ENCODE assay signal across 8 cellular contexts in the genomic region with DNA sequence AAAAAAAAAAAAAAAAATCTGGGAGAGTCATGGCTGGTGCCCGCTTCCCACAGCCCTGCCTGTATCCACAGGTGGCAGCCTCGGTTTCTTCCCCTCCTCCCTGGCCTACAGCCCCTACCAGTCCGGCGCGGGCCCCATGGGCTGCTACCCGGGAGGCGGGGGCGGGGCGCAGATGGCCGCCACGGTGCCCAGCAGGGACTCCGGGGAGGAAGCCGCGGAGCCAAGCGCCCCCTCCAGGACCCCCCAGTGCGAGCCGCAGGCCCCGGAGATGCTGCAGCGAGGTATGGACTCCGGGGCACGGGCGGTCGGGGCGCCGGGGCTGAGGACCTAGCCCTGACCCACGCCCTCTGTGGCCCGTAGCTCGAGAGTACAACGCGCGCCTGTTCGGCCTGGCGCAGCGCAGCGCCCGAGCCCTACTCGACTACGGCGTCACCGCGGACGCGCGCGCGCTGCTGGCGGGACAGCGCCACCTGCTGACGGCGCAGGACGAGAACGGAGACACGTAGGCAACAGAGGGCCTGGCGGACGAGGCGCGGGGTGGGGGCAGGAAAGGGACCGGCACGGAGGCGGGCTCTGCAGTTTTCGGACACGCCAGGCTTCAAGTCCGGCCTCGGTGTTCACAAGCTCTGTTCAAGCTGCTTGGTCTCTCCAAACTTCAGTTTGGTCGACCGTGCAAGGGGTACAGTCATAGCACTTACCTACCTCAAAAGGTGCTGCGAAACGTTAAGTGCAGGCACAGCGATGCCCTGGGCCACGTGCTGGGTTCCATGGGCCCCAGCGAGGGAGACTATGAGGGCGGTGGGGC. TPM values are rescaled to one million over a fixed set of nuclear protein-coding genes. Genes with fewer than 3 reads are reported as not detected.
DNase-seq lines count a peak whose midpoint lies in the region; ATAC-seq and TF ChIP-seq lines count a peak whose summit lies in the region.

No MANE protein-coding gene starts in this region.

- H3F3A ChIP-seq in neural progenitor cell (ENCODE audit: low read depth): peaks cover 8% of the 10 kb centered on the region

- H3K4me2 ChIP-seq in KMS-11: peak overlapping the region; percentile 52
- peak overlapping the region; percentile 87 for H3K4me2 ChIP-seq in neural progenitor cell

- peaks cover 9% of the 10 kb centered on the region for H3K27me3 Mint-ChIP-seq in neural progenitor cell (ENCODE audit: insufficient read depth, low read depth)

- no peaks in the 10 kb centered on the region for H4K20me1 ChIP-seq in KMS-11 (ENCODE audit: insufficient read depth)
- H4K20me1 ChIP-seq in neural progenitor cell (ENCODE audit: low read depth): peaks cover 3% of the 10 kb centered on the region

- H3K36me3 ChIP-seq in KMS-11 (ENCODE audit: insufficient read depth) (peaks cover 3% of the 10 kb centered on the region; the same call in 1 of the 2 replicates), RWPE2 (ENCODE audit: low read depth) (peaks cover 27% of the 10 kb centered on the region), neural progenitor cell (no peaks in the 10 kb centered on the region), stomach smooth muscle (ENCODE audit: control insufficient read depth in 2 of 2, insufficient read depth in 2 of 2, low read length in 2 of 2) (peaks cover 34 to 41% of the 10 kb centered on the region in 2 donors)

- TF ChIP-seq CTCF in KMS-11 (conservative IDR thresholded peaks at IDR 0.05; ENCODE audit: low read depth, low read length) (peak; percentile 83), RWPE2 (IDR thresholded peaks at IDR 0.05; ENCODE audit: poor library complexity, severe bottlenecking) (peak; percentile 98), foreskin fibroblast (IDR thresholded peaks at IDR 0.05; ENCODE audit: low read depth, low read length) (peak; percentile 84), neural progenitor cell (IDR thresholded peaks at IDR 0.05) (peak; percentile 91)

- peak overlapping the region; percentile 82 for H3K4me3 Mint-ChIP-seq in neural progenitor cell

- peak overlapping the region; percentile 25; the same call in 1 of the 2 replicates for H3K9ac ChIP-seq in KMS-11
- H3K9ac ChIP-seq in neural progenitor cell: no peak overlapping the region
- peak overlapping the region; percentile 46 to 72 for H3K9ac ChIP-seq in stomach smooth muscle (ENCODE audit: low read length in 2 of 2)

- H3K4me1 ChIP-seq in KMS-11 (ENCODE audit: low read depth, poor library complexity, severe bottlenecking) (peaks cover 30% of the 10 kb centered on the region), RWPE2 (ENCODE audit: insufficient read depth, poor library complexity, severe bottlenecking) (peaks cover 12% of the 10 kb centered on the region), neural progenitor cell (peaks cover 8% of the 10 kb centered on the region), stomach smooth muscle (ENCODE audit: control insufficient read depth, insufficient read depth, low read length) (peaks cover 91% of the 10 kb centered on the region)

- H3K4me1 Mint-ChIP-seq in neural progenitor cell: peaks cover 23% of the 10 kb centered on the region

- H3K4me3 ChIP-seq in KMS-11 (IDR thresholded peaks at IDR 0.05; ENCODE audit: insufficient read depth, low read depth, low read length) (no peak overlapping the region), RWPE2 (ENCODE audit: severe bottlenecking) (peak overlapping the region; percentile 37), foreskin fibroblast (ENCODE audit: low read depth in 1 of 2, low read length in 2 of 2) (peak overlapping the region; percentile 47), neural progenitor cell (peak overlapping the region; percentile 72), stomach smooth muscle (ENCODE audit: low read length in 2 of 2) (peak overlapping the region; percentile 52 to 71)

- H3K79me2 ChIP-seq in KMS-11 (ENCODE audit: insufficient read depth, low read depth) (peaks cover 22% of the 10 kb centered on the region), neural progenitor cell (ENCODE audit: low read depth) (no peaks in the 10 kb centered on the region)

- H3K27ac Mint-ChIP-seq in neural progenitor cell: no peak overlapping the region

- no peaks in the 10 kb centered on the region for H3K9me3 ChIP-seq in RWPE2 (ENCODE audit: severe bottlenecking)
- H3K9me3 ChIP-seq in neural progenitor cell (ENCODE audit: low read depth): no peaks in the 10 kb centered on the region
- H3K9me3 ChIP-seq in stomach smooth muscle (ENCODE audit: control insufficient read depth in 2 of 2, low read length in 2 of 2): no peaks in the 10 kb centered on the region

- H3K36me3 Mint-ChIP-seq in neural progenitor cell: no peaks in the 10 kb centered on the region

- H3K27ac ChIP-seq in KMS-11 (peak overlapping the region; percentile 28; the same call in 1 of the 2 replicates), RWPE2 (ENCODE audit: poor library complexity, severe bottlenecking) (peak overlapping the region; percentile 16), neural progenitor cell (no peak overlapping the region), stomach smooth muscle (ENCODE audit: low read length) (peak overlapping the region; percentile 100)

- peak; percentile 65 for DNase-seq in DMS53 treated with DMSO at 0.1 percent for 48 hours (lab: John Stamatoyannopoulos, UW; ENCODE audit: unreplicated experiment)
- DNase-seq in RWPE2 (ENCODE audit: low spot score): no peak
- DNase-seq in activated gamma-delta T cell treated with Interleukin-2 at 50 U/mL for 16 hours: peak; percentile 87
- peak; percentile 83 to 96 for DNase-seq in foreskin fibroblast
- DNase-seq in neural progenitor cell (ENCODE audit: low spot score): peak; percentile 94

- no peaks in the 10 kb centered on the region for H3K9me3 Mint-ChIP-seq in neural progenitor cell

- ATAC-seq in GM21526 (IDR thresholded peaks at IDR 0.05; ENCODE audit: low FRiP score, unreplicated experiment): peak; percentile 35
- peak; percentile 44 for ATAC-seq in RWPE2 (ENCODE audit: low read depth)

- H3K27me3 ChIP-seq in KMS-11 (ENCODE audit: insufficient read depth, low read depth) (no peaks in the 10 kb centered on the region), RWPE2 (ENCODE audit: insufficient read depth, poor library complexity, severe bottlenecking) (no peaks in the 10 kb centered on the region), neural progenitor cell (peaks cover 24% of the 10 kb centered on the region), stomach smooth muscle (ENCODE audit: control insufficient read depth in 1 of 2, insufficient read depth in 2 of 2, low read length in 2 of 2) (no peaks in the 10 kb centered on the region)

- H2AFZ ChIP-seq in KMS-11 (ENCODE audit: low read depth): no peak overlapping the region
- H2AFZ ChIP-seq in neural progenitor cell (replicated peaks): peak overlapping the region; percentile 94

RNA-seq across cellular contexts. Expression of gene NFKB2, which starts 3.9 kb away (rescaled TPM):
- 4.0 and 14.9 TPM in 2 replicates for total RNA-seq in neural progenitor cell (ENCODE audit: low replicate concordance)

RNA-seq across cellular contexts. Expression of gene PSD, which starts 19.2 kb away (rescaled TPM):
- total RNA-seq in neural progenitor cell (ENCODE audit: low replicate concordance): 0.09 and 2.8 TPM in 2 replicates

RNA-seq across cellular contexts. Expression of gene FBXL15, which starts 21.2 kb away (rescaled TPM):
- 4.4 and 12.2 TPM in 2 replicates for total RNA-seq in neural progenitor cell (ENCODE audit: low replicate concordance)

RNA-seq across cellular contexts. Expression of gene CUEDC2, which starts 33.0 kb away (rescaled TPM):
- 64.0 and 97.4 TPM in 2 replicates for total RNA-seq in neural progenitor cell (ENCODE audit: low replicate concordance)

RNA-seq across cellular contexts. Expression of gene C10orf95, which starts 51.9 kb away (rescaled TPM):
- total RNA-seq in neural progenitor cell (ENCODE audit: low replicate concordance): not detected in 2 replicates
